22 cellular contexts compared by ENCODE assay signal in genomic region chr10:8539056-8539455, GRCh38.
"Had no signal": no experiment of that assay in that cellular context is flagged by ENCODE, and none has a peak within 500 bp of the region (broad histone marks: within the 10 kb centered on the region; RNA-seq: fewer than 3 reads in every experiment).

No MANE protein-coding gene starts in this region.

- H3K27me3 ChIP-seq: adrenal gland, cardiac muscle cell, heart left ventricle, neural progenitor cell, testis had no signal

- H2AFZ ChIP-seq: neural progenitor cell had no signal

- H3K9me3 ChIP-seq: adrenal gland, prostate gland, testis had no signal

- H3K36me3 ChIP-seq: adrenal gland, cardiac muscle cell, gastroesophageal sphincter, heart left ventricle, neural progenitor cell, prostate gland, WERI-Rb-1 had no signal

- H3K27ac ChIP-seq: adrenal gland, cardiac muscle cell, gastroesophageal sphincter, heart left ventricle, neural progenitor cell, prostate gland, testis, WERI-Rb-1 had no signal

- ATAC-seq: activated naive CD4-positive, alpha-beta T cell treated with anti-CD3 and anti-CD28 coated beads, Interleukin-2, amount 50 U/mL, for 72 hours; gastroesophageal sphincter; heart left ventricle; left ventricle myocardium superior; naive thymus-derived CD4-positive, alpha-beta T cell; right cardiac atrium; stimulated activated effector memory CD8-positive, alpha-beta T cell treated with anti-CD3 and anti-CD28 coated beads, Interleukin-12 subunit alpha, Interleukin-12 subunit beta, amount 100 ng/mL, for 72 hours had no signal

- H3K4me3 ChIP-seq: adrenal gland, cardiac muscle cell, gastroesophageal sphincter, heart left ventricle, neural progenitor cell, prostate gland, testis had no signal

- H3K4me1 ChIP-seq: adrenal gland, gastroesophageal sphincter, heart left ventricle, neural progenitor cell, prostate gland, testis had no signal

- DNase-seq: activated CD4-positive, alpha-beta T cell treated with anti-CD3 and anti-CD28 coated beads for 1 hour; activated gamma-delta T cell treated with Interleukin-2 at 50 U/mL for 16 hours; adrenal gland; erythroblast; heart left ventricle; left ventricle myocardium superior; mesenchymal stem cell; naive thymus-derived CD4-positive, alpha-beta T cell; right cardiac atrium; small intestine; stimulated activated CD4-positive, alpha-beta T cell treated with anti-CD3 and anti-CD28 coated beads, Interleukin-15, amount 100 ng/mL, for 24 hours; stimulated activated CD4-positive, alpha-beta T cell treated with anti-CD3 and anti-CD28 coated beads, Interleukin-2, amount 100 ng/mL, for 48 hours; SW 1271; T-helper 2 cell; testis; WERI-Rb-1 had no signal

- H3K4me2 ChIP-seq: neural progenitor cell had no signal
